9 cellular contexts compared by ENCODE assay signal in the genomic region with DNA sequence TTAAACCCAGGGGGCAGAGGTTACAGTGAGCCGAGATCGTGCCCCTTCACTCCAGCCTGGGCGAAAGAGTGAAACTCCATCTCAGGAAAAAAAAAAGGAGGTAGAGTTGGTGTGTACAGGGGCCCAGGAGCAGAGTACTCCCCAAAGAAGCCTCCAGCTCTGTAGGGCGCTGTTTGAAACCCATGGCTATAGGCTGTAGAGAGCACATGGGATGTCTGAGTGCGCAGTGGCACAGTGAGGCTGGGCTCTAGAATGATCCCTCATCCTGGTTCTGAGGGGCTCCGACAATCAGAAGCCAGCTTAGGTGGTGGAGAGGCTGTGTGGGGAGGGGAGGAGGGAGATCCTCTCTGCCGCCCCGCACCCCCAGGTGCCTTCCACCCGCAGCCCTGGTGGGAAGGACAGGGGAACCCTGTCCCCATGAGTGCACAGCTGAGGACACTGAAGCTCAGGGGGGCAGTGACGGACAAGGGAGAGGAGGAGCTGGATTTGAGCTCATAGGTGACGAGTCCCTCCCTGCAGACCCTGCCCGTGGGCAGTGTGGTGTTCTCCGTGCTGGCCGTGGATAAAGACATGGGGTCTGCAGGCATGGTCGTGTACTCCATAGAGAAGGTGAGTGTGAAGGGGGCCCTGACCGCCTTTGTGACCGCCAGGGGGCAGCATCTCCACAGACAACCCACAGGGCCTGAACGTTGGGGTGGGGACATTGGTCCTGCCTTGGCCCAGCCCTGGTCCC. TPM values are rescaled to one million over a fixed set of nuclear protein-coding genes. Genes with fewer than 3 reads are reported as not detected.
DNase-seq lines count a peak whose midpoint lies in the region; ATAC-seq and TF ChIP-seq lines count a peak whose summit lies in the region.
"Had no signal": no experiment of that assay in that cellular context is flagged by ENCODE, and none has a peak within 500 bp of the region (broad histone marks: within the 10 kb centered on the region; RNA-seq: fewer than 3 reads in every experiment).

No MANE protein-coding gene starts in this region.

- H3K4me3 Mint-ChIP-seq in type B pancreatic cell, result no peak overlapping the region

- 56 to 81% methylated on average over 5 to 6 of the region's 18 CpGs for WGBS in gastroesophageal sphincter (ENCODE audit: low coverage in 1 of 2), 2 donors

- peak; percentile 95 for TF ChIP-seq CTCF in Panc1 (IDR thresholded peaks at IDR 0.05)
- TF ChIP-seq CTCF in gastroesophageal sphincter (IDR thresholded peaks at IDR 0.05), result peak in 3 of 4 experiments; percentile 58 to 83 (median 64)
- TF ChIP-seq CTCF in parathyroid adenoma (IDR thresholded peaks at IDR 0.05), result peak; percentile 79
- peak; percentile 85 for TF ChIP-seq CTCF in type B pancreatic cell (conservative IDR thresholded peaks at IDR 0.05)

- no peaks in the 10 kb centered on the region for H3K27me3 ChIP-seq in Panc1 (ENCODE audit: control insufficient read depth, insufficient read depth, low read length)
- peaks cover 52% of the 10 kb centered on the region for H3K27me3 ChIP-seq in gastroesophageal sphincter
- H3K27me3 ChIP-seq in parathyroid adenoma (ENCODE audit: control insufficient read depth, insufficient read depth, low read length), result no peaks in the 10 kb centered on the region

- H3K36me3 ChIP-seq in Panc1 (ENCODE audit: control insufficient read depth, insufficient read depth, low read length), result no peaks in the 10 kb centered on the region
- H3K36me3 ChIP-seq in gastroesophageal sphincter, result no peaks in the 10 kb centered on the region
- H3K36me3 ChIP-seq in parathyroid adenoma (ENCODE audit: control insufficient read depth, insufficient read depth, low read length), result no peaks in the 10 kb centered on the region

- DNase-seq in GDM1 (lab: John Stamatoyannopoulos, UW), result peak; percentile 25
- DNase-seq in Panc1 (ENCODE audit: low read depth, low spot score), result no peak
- DNase-seq in activated effector memory CD4-positive, alpha-beta T cell treated with Interleukin-2 at 50 U/mL for 16 hours, result peak; percentile 61
- peak; percentile 76 for DNase-seq in type B pancreatic cell (ENCODE audit: extremely low spot score, unreplicated experiment)

- peaks cover 10% of the 10 kb centered on the region for H3K27me3 Mint-ChIP-seq in type B pancreatic cell

- POLR2A ChIA-PET in Panc1 (lab: Charles Lee), result no interaction called here

- no peaks in the 10 kb centered on the region for H3K79me2 ChIP-seq in parathyroid adenoma

- intact Hi-C loops in Panc1 (cut with micrococcal nuclease; ENCODE audit: unreplicated experiment), result no loop called here

- H3K4me3 ChIP-seq in Panc1 (ENCODE audit: low read depth in 2 of 2, low read length in 2 of 2) (no peak overlapping the region), gastroesophageal sphincter (no peak overlapping the region), parathyroid adenoma (ENCODE audit: low read depth, low read length) (no peak overlapping the region)

- BruUV-seq in Panc1 (replicated peaks; lab: Mats Ljungman, UMichigan), result no TSS peak

- H3K9me3 ChIP-seq in Panc1 (ENCODE audit: control insufficient read depth, insufficient read depth, low read depth, low read length) (no peaks in the 10 kb centered on the region), gastroesophageal sphincter (no peaks in the 10 kb centered on the region), parathyroid adenoma (ENCODE audit: control insufficient read depth, low read length) (no peaks in the 10 kb centered on the region)

- CTCF ChIA-PET in Panc1 (lab: Charles Lee), result interaction anchor here (0.5 to 2.0 kb wide), 7 partner anchors 9 to 877 kb away, joined by 3 to 9 read pairs (median 6); partner anchors contain the start of genes RNF44 and TSPAN17

- H3K27ac Mint-ChIP-seq in type B pancreatic cell, result no peak overlapping the region

- no peak overlapping the region for H3K27ac ChIP-seq in Panc1 (ENCODE audit: low read length)
- no peak overlapping the region for H3K27ac ChIP-seq in gastroesophageal sphincter
- H3K27ac ChIP-seq in parathyroid adenoma, result no peak overlapping the region
- H3K27ac ChIP-seq: epithelial cell of prostate had no signal

- peak; percentile 43 for ATAC-seq in HG02610 (IDR thresholded peaks at IDR 0.05; ENCODE audit: unreplicated experiment)
- ATAC-seq in Panc1, result peak; percentile 86
- ATAC-seq in gastroesophageal sphincter, result peak; percentile 63
- ATAC-seq in GM18519 (IDR thresholded peaks at IDR 0.05; ENCODE audit: low FRiP score, unreplicated experiment), result no peak

- H3K36me3 Mint-ChIP-seq in type B pancreatic cell, result no peaks in the 10 kb centered on the region

- TF ChIP-seq EP300 in gastroesophageal sphincter (IDR thresholded peaks at IDR 0.05), result no peak

- no peaks in the 10 kb centered on the region for H3K9me3 Mint-ChIP-seq in type B pancreatic cell

- no peak for TF ChIP-seq POLR2A in gastroesophageal sphincter (IDR thresholded peaks at IDR 0.05)

- in situ Hi-C loops in Panc1 (cut with HindIII; ENCODE audit: low pct_unique_long_range_greater_than_20kb, low sequenced_read_pairs), result no loop called here

- H3K9ac ChIP-seq in parathyroid adenoma, result no peak overlapping the region

- H3K4me1 ChIP-seq in Panc1 (ENCODE audit: control insufficient read depth, insufficient read depth, low read length) (no peaks in the 10 kb centered on the region; the same call in 1 of the 2 replicates), gastroesophageal sphincter (no peaks in the 10 kb centered on the region), parathyroid adenoma (no peaks in the 10 kb centered on the region)

- no peaks in the 10 kb centered on the region for H3K4me1 Mint-ChIP-seq in type B pancreatic cell (ENCODE audit: unreplicated experiment)

- no peak overlapping the region for H3K4me2 ChIP-seq in parathyroid adenoma (ENCODE audit: low read length)

- H2AFZ ChIP-seq in parathyroid adenoma, result no peak overlapping the region

RNA-seq across cellular contexts. Expression of gene CDHR2, which starts 24.6 kb away (rescaled TPM):
- 0.72 TPM for total RNA-seq in Panc1 (2021; ENCODE audit: unreplicated experiment)
- 1.8 TPM for polyA plus RNA-seq in Panc1 (2012; ENCODE audit: insufficient read length)
- under 1 TPM in 1 of 4 donors, not detected in 3; 0.15 TPM for total RNA-seq in gastroesophageal sphincter
- 4.1 TPM in 2 replicates for total RNA-seq in type B pancreatic cell (ENCODE audit: low replicate concordance)

RNA-seq across cellular contexts. Expression of gene GPRIN1, which starts 36.2 kb away (rescaled TPM):
- total RNA-seq in Panc1 (2021; ENCODE audit: unreplicated experiment) (18.9 TPM), gastroesophageal sphincter (1 to 10 TPM in 1 of 4 donors, under 1 TPM in 3; 0.16 to 1.1 (median 0.63) TPM), type B pancreatic cell (ENCODE audit: low replicate concordance) (3.3 and 6.0 TPM in 2 replicates)
- polyA plus RNA-seq in Panc1 (2012; ENCODE audit: insufficient read length), result 12.7 TPM

RNA-seq across cellular contexts. Expression of gene RNF44, which starts 36.5 kb away (rescaled TPM):
- total RNA-seq in Panc1 (2021; ENCODE audit: unreplicated experiment) (113 TPM), gastroesophageal sphincter (10 to 100 TPM in 3 of 4 donors, 1 to 10 TPM in 1; 8.9 to 15.9 (median 12.4) TPM), type B pancreatic cell (ENCODE audit: low replicate concordance) (85.8 and 103 TPM in 2 replicates)
- 100 TPM for polyA plus RNA-seq in Panc1 (2012; ENCODE audit: insufficient read length)

RNA-seq across cellular contexts. Expression of gene SNCB, which starts 56.6 kb away (rescaled TPM):
- 0.77 TPM for total RNA-seq in Panc1 (2021; ENCODE audit: unreplicated experiment)
- 0.62 TPM for polyA plus RNA-seq in Panc1 (2012; ENCODE audit: insufficient read length)
- not detected for total RNA-seq in gastroesophageal sphincter
- 0.97 TPM in 1 of 2 replicates, not detected in the other for total RNA-seq in type B pancreatic cell (ENCODE audit: low replicate concordance)

RNA-seq across cellular contexts. Expression of gene EIF4E1B, which starts 56.7 kb away (rescaled TPM):
- total RNA-seq in Panc1 (2021; ENCODE audit: unreplicated experiment) (not detected), gastroesophageal sphincter (not detected), type B pancreatic cell (ENCODE audit: low replicate concordance) (not detected in 2 replicates)
- not detected for polyA plus RNA-seq in Panc1 (2012; ENCODE audit: insufficient read length)
